In genomic region chr17:34252890-34253525, GRCh38 we compare ENCODE assay signal across 1 cellular context.
TF ChIP-seq lines count a peak whose summit lies in the region.

No MANE protein-coding gene starts in this region.

TF ChIP-seq in endothelial cell of umbilical vein, 7 proteins besides CTCF, POLR2A, EP300 and RAD21:
- TF ChIP-seq POLR2AphosphoS5 (IDR thresholded peaks at IDR 0.05; ENCODE audit: insufficient read depth, low read depth, low read length): no peak
- TF ChIP-seq JUN (IDR thresholded peaks at IDR 0.05; ENCODE audit: borderline replicate concordance, insufficient read depth, insufficient read length, low read depth): peak; percentile 57
- TF ChIP-seq FOS (IDR thresholded peaks at IDR 0.05; ENCODE audit: borderline replicate concordance, insufficient read depth, low read length): peak; percentile 88
- TF ChIP-seq GATA2 (IDR thresholded peaks at IDR 0.05; ENCODE audit: insufficient read depth, insufficient read length, low read depth, low read length): peak; percentile 97
